14 cellular contexts compared by ENCODE assay signal in genomic region chr9:133005221-133005760, GRCh38. TPM values are rescaled to one million over a fixed set of nuclear protein-coding genes. Genes with fewer than 3 reads are reported as not detected.
A peak's percentile ranks its signal among the peaks of the same experiment; 100 is the strongest.
DNase-seq lines count a peak whose midpoint lies in the region; FAIRE-seq and TF ChIP-seq lines count a peak whose summit lies in the region.
"Had no signal": no experiment of that assay in that cellular context is flagged by ENCODE, and none has a peak within 500 bp of the region (broad histone marks: within the 10 kb centered on the region; RNA-seq: fewer than 3 reads in every experiment).

No MANE protein-coding gene starts in this region.

- H3K4me3 Mint-ChIP-seq in CD8-positive, alpha-beta memory T cell: no peak overlapping the region
- H3K4me3 Mint-ChIP-seq in MCF 10A (ENCODE audit: unreplicated experiment): no peak overlapping the region
- H3K4me3 Mint-ChIP-seq: CD4-positive, alpha-beta memory T cell had no signal

- H3K27ac ChIP-seq in CD8-positive, alpha-beta memory T cell (ENCODE audit: low read depth, low read length): peak overlapping the region; percentile 54
- H3K27ac ChIP-seq in WERI-Rb-1 (no peak overlapping the region), kidney (ENCODE audit: low read depth in 2 of 2, low read length in 2 of 2) (no peak overlapping the region)
- H3K27ac ChIP-seq: C4-2B had no signal

- no peak overlapping the region for H3K9ac ChIP-seq in kidney (ENCODE audit: low read length in 2 of 2)

- peaks cover 0 to 3% (median 0%) of the 10 kb centered on the region in 3 donors for H3K36me3 Mint-ChIP-seq in CD8-positive, alpha-beta memory T cell
- no peaks in the 10 kb centered on the region for H3K36me3 Mint-ChIP-seq in MCF 10A (ENCODE audit: insufficient read depth, unreplicated experiment)
- H3K36me3 Mint-ChIP-seq: CD4-positive, alpha-beta memory T cell had no signal

- intact Hi-C loops in kidney (cut with DNase I) (no loop called here), posterior vena cava (cut with DNase I) (no loop called here), MCF 10A (cut with micrococcal nuclease) (no loop called here)

- H3K27ac Mint-ChIP-seq in CD8-positive, alpha-beta memory T cell: no peak overlapping the region
- H3K27ac Mint-ChIP-seq in MCF 10A (ENCODE audit: low read depth, unreplicated experiment): no peak overlapping the region
- H3K27ac Mint-ChIP-seq: CD4-positive, alpha-beta memory T cell had no signal

- H3K4me1 Mint-ChIP-seq in CD8-positive, alpha-beta memory T cell: no peaks in the 10 kb centered on the region
- H3K4me1 Mint-ChIP-seq in MCF 10A (ENCODE audit: insufficient read depth, unreplicated experiment): peaks cover 9% of the 10 kb centered on the region
- H3K4me1 Mint-ChIP-seq: CD4-positive, alpha-beta memory T cell had no signal

- no TSS peak for BruUV-seq in MCF 10A (replicated peaks; lab: Mats Ljungman, UMichigan)

- H3K36me3 ChIP-seq in CD8-positive, alpha-beta memory T cell (ENCODE audit: insufficient read depth, low read length): no peaks in the 10 kb centered on the region
- no peaks in the 10 kb centered on the region for H3K36me3 ChIP-seq in WERI-Rb-1
- H3K36me3 ChIP-seq in kidney (ENCODE audit: control insufficient read depth in 1 of 2, insufficient read depth in 2 of 2, low read length in 2 of 2): no peaks in the 10 kb centered on the region

- TF ChIP-seq CTCF in WERI-Rb-1 (IDR thresholded peaks at IDR 0.05; ENCODE audit: low read depth, low read length) (no peak), kidney (IDR thresholded peaks at IDR 0.05; ENCODE audit: borderline replicate concordance, extremely low read depth, insufficient read depth) (no peak), MCF 10A (IDR thresholded peaks at IDR 0.05; ENCODE audit: unreplicated experiment) (no peak)

- FAIRE-seq in kidney (lab: Jason Lieb, UNC): no peak
- FAIRE-seq: GM19239, H54 had no signal

- H3K4me3 ChIP-seq in CD8-positive, alpha-beta memory T cell (ENCODE audit: low read length): no peak overlapping the region
- H3K4me3 ChIP-seq in WERI-Rb-1 (ENCODE audit: low read depth, low read length) (no peak overlapping the region), kidney (ENCODE audit: low read length in 2 of 2) (no peak overlapping the region)

- peaks cover 0 to 4% (median 3%) of the 10 kb centered on the region in 5 donors for H3K9me3 Mint-ChIP-seq in CD8-positive, alpha-beta memory T cell
- peaks cover 15% of the 10 kb centered on the region for H3K9me3 Mint-ChIP-seq in MCF 10A (ENCODE audit: unreplicated experiment)

- peaks cover 30 to 74% of the 10 kb centered on the region in 2 donors for H3K27me3 Mint-ChIP-seq in CD8-positive, alpha-beta memory T cell
- peaks cover 21% of the 10 kb centered on the region for H3K27me3 Mint-ChIP-seq in MCF 10A (ENCODE audit: insufficient read depth, unreplicated experiment)

- DNase-seq in CD8-positive, alpha-beta memory T cell: no peak
- DNase-seq in WERI-Rb-1: peak; percentile 5
- peak; percentile 66 for DNase-seq in kidney
- DNase-seq in posterior vena cava (ENCODE audit: low spot score): peak; percentile 61
- no peak for DNase-seq in MCF 10A (ENCODE audit: unreplicated experiment)
- no peak for DNase-seq in NCI-H748 treated with DMSO at 0.1 percent for 48 hours (lab: John Stamatoyannopoulos, UW)
- no peak for DNase-seq in activated gamma-delta T cell treated with Interleukin-2 at 50 U/mL for 16 hours
- DNase-seq: ACHN; Caco-2; CD4-positive, alpha-beta memory T cell; GF-D8 had no signal

- H3K4me1 ChIP-seq in CD8-positive, alpha-beta memory T cell (ENCODE audit: insufficient read depth, low read length): no peaks in the 10 kb centered on the region
- no peaks in the 10 kb centered on the region for H3K4me1 ChIP-seq in kidney (ENCODE audit: control insufficient read depth in 1 of 2, insufficient read depth in 1 of 2, low read depth in 1 of 2, low read length in 2 of 2)
- H3K4me1 ChIP-seq: Caco-2 had no signal

- H3K9me3 ChIP-seq in CD8-positive, alpha-beta memory T cell (ENCODE audit: low read length): no peaks in the 10 kb centered on the region
- H3K9me3 ChIP-seq in WERI-Rb-1 (ENCODE audit: severe bottlenecking) (peaks cover 12% of the 10 kb centered on the region), kidney (ENCODE audit: control insufficient read depth in 1 of 2, low read length in 2 of 2) (no peaks in the 10 kb centered on the region)
- H3K9me3 ChIP-seq: Caco-2 had no signal

- POLR2A ChIA-PET in CD8-positive, alpha-beta memory T cell (lab: Charles Lee): no interaction called here
- POLR2A ChIA-PET in MCF 10A (lab: Yijun Ruan, JAX): interaction anchor here (1.2 to 1.5 kb wide), 2 partner anchors 10 to 26 kb away, joined by 3 read pairs; partner anchors contain the start of gene GTF3C5

- peaks cover 6% of the 10 kb centered on the region for H3K27me3 ChIP-seq in CD8-positive, alpha-beta memory T cell (ENCODE audit: insufficient read depth, low read length, poor library complexity, severe bottlenecking)
- H3K27me3 ChIP-seq in WERI-Rb-1 (ENCODE audit: insufficient read depth, low read depth, severe bottlenecking): peaks cover 33% of the 10 kb centered on the region

- CTCF ChIA-PET in CD8-positive, alpha-beta memory T cell (lab: Charles Lee): interaction anchor here (2.1 kb wide), 1 partner anchor 17 kb away, joined by 6 read pairs; no protein-coding TSS in a partner anchor
- CTCF ChIA-PET in MCF 10A (lab: Yijun Ruan, JAX): interaction anchor here (0.7 to 4.4 kb wide), 3 partner anchors 17 to 839 kb away, joined by 3 to 37 read pairs (median 4); no protein-coding TSS in a partner anchor

RNA-seq across cellular contexts. Expression of gene GTF3C5, which starts 25.5 kb away (rescaled TPM):
- 10 to 100 TPM; 87.8 to 91.8 TPM for total RNA-seq in CD8-positive, alpha-beta memory T cell
- 38.5 TPM for polyA plus RNA-seq in CD8-positive, alpha-beta memory T cell
- 47.7 TPM for total RNA-seq in kidney
- polyA plus RNA-seq in kidney (ENCODE audit: insufficient read depth, low read depth, low replicate concordance): 38.0 TPM
- 10 to 100 TPM; 25.9 to 27.9 TPM for total RNA-seq in posterior vena cava
- 53.9 and 55.4 TPM in 2 replicates for total RNA-seq in MCF 10A (2022)

RNA-seq across cellular contexts. Expression of gene GFI1B, which starts 26.8 kb away (rescaled TPM):
- total RNA-seq in CD8-positive, alpha-beta memory T cell: not detected
- polyA plus RNA-seq in CD8-positive, alpha-beta memory T cell: not detected
- total RNA-seq in kidney: 0.28 TPM
- polyA plus RNA-seq in kidney (ENCODE audit: insufficient read depth, low read depth, low replicate concordance): not detected
- not detected for total RNA-seq in posterior vena cava
- not detected in 2 replicates for total RNA-seq in MCF 10A (2022)
- total RNA-seq: CD4-positive, alpha-beta memory T cell had no signal
- polyA plus RNA-seq: CD4-positive, alpha-beta memory T cell had no signal

RNA-seq across cellular contexts. Expression of gene CEL, which starts 56.5 kb away (rescaled TPM):
- total RNA-seq in CD8-positive, alpha-beta memory T cell: 1 to 10 TPM; 1.1 to 1.2 TPM
- polyA plus RNA-seq in CD8-positive, alpha-beta memory T cell: not detected
- 1.0 TPM for total RNA-seq in kidney
- 16.7 TPM for polyA plus RNA-seq in kidney (ENCODE audit: insufficient read depth, low read depth, low replicate concordance)
- 1 to 10 TPM in 1 of 2 donors, under 1 TPM in 1; 0.51 to 2.8 TPM for total RNA-seq in posterior vena cava
- total RNA-seq in MCF 10A (2022): 1.4 and 1.9 TPM in 2 replicates

Comparison
In these comparisons a context has a peak if more than half of its experiments do, and no peak if none do; other contexts are left out.
1. DNase-seq: peak in WERI-Rb-1 (single experiment), kidney (single experiment) and posterior vena cava (single experiment); none in CD8-positive, alpha-beta memory T cell (0 of 5), MCF 10A (single experiment), NCI-H748 treated with DMSO at 0.1 percent for 48 hours (single experiment) and activated gamma-delta T cell treated with Interleukin-2 at 50 U/mL for 16 hours (single experiment).